8 cellular contexts compared by ENCODE assay signal in the genomic region with DNA sequence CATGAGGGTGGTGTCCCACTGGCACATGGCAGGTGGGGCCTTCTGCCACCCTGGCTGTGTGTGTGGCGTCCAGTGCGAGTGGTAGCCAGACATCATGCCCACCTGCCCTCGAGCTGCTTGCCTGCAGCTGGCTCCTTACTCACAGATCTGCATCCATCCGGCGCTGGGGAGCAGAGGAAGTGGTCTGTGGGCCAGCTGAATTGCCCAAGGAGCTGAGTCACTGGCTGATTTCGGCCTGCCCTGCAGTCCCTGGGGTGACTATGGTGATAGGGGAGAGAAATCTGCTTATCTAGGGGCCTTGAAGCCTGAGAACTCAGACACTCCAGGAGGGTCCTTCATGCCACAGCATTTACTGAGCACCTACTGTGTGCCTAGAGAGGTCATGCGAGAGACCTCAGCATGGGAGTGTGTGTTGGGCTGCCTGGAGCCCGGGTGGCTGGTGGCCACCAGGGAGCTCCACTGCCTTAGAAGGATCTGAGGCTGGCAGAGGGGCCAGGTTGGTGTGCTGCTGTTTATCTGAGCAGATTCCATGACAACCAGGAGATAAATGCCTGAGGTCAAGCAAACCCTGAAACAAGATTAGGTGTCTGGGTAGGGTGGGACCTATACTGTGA. TPM values are rescaled to one million over a fixed set of nuclear protein-coding genes. Genes with fewer than 3 reads are reported as not detected.
A peak's percentile ranks its signal among the peaks of the same experiment; 100 is the strongest.
DNase-seq lines count a peak whose midpoint lies in the region.

No MANE protein-coding gene starts in this region.

- H3K9me3 Mint-ChIP-seq in activated CD4-positive, alpha-beta T cell treated with anti-CD3 and anti-CD28 coated beads, Interleukin-2, amount 10 ng/mL, durations not matched to agents 24 days and 14 days: no peaks in the 10 kb centered on the region

- H3K27ac Mint-ChIP-seq in activated CD4-positive, alpha-beta T cell treated with anti-CD3 and anti-CD28 coated beads, Interleukin-2, amount 10 ng/mL, durations not matched to agents 24 days and 14 days: peak overlapping the region; percentile 96

- H3K27me3 Mint-ChIP-seq in activated CD4-positive, alpha-beta T cell treated with anti-CD3 and anti-CD28 coated beads, Interleukin-2, amount 10 ng/mL, durations not matched to agents 24 days and 14 days: no peaks in the 10 kb centered on the region

- DNase-seq in H7 (peak; percentile 85), MV-4-11 (lab: John Stamatoyannopoulos, UW) (peak; percentile 97), mucosa of gallbladder (ENCODE audit: low spot score) (peak; percentile 69), DMS153 treated with DMSO at 0.1 percent for 48 hours (lab: John Stamatoyannopoulos, UW; ENCODE audit: unreplicated experiment) (no peak)
- DNase-seq in activated CD4-positive, alpha-beta T cell treated with anti-CD3 and anti-CD28 coated beads, Interleukin-2, amount 10 ng/mL, durations not matched to agents 24 days and 14 days: peak; percentile 91
- peak; percentile 51 to 63 (median 55) for DNase-seq in effector memory CD4-positive, alpha-beta T cell

- H3K27me3 ChIP-seq in H7 (ENCODE audit: control insufficient read depth, insufficient read depth, low read length): no peaks in the 10 kb centered on the region; the same call in 1 of the 2 replicates
- H3K27me3 ChIP-seq in effector memory CD4-positive, alpha-beta T cell (replicated peaks; ENCODE audit: control insufficient read depth, insufficient read depth, low read length, poor library complexity, severe bottlenecking): no peaks in the 10 kb centered on the region
- no peaks in the 10 kb centered on the region for H3K27me3 ChIP-seq in thymus (ENCODE audit: control insufficient read depth, insufficient read depth)

- intact Hi-C loops in activated CD4-positive, alpha-beta T cell treated with anti-CD3 and anti-CD28 coated beads, Interleukin-2, amount 10 ng/mL, durations not matched to agents 24 days and 14 days (cut with micrococcal nuclease): loop anchor here (5.0 to 10.0 kb wide), 2 partner anchors 216 to 322 kb away; no protein-coding TSS in a partner anchor

- peaks cover 40% of the 10 kb centered on the region for H3K36me3 Mint-ChIP-seq in activated CD4-positive, alpha-beta T cell treated with anti-CD3 and anti-CD28 coated beads, Interleukin-2, amount 10 ng/mL, durations not matched to agents 24 days and 14 days (ENCODE audit: low read depth)

- peak overlapping the region; percentile 80 for H3K27ac ChIP-seq in effector memory CD4-positive, alpha-beta T cell (ENCODE audit: insufficient read depth, low read length, poor library complexity, severe bottlenecking)
- peak overlapping the region; percentile 92 for H3K27ac ChIP-seq in thymus (ENCODE audit: low read depth)

- peak overlapping the region; percentile 81 for H3K4me3 Mint-ChIP-seq in activated CD4-positive, alpha-beta T cell treated with anti-CD3 and anti-CD28 coated beads, Interleukin-2, amount 10 ng/mL, durations not matched to agents 24 days and 14 days

- H3K4me3 ChIP-seq in GM08714 (ENCODE audit: low read length) (peak overlapping the region; percentile 71; the same call in 1 of the 2 replicates), H7 (ENCODE audit: insufficient read depth, low read depth, low read length) (no peak overlapping the region), thymus (ENCODE audit: low read length) (no peak overlapping the region)
- H3K4me3 ChIP-seq in effector memory CD4-positive, alpha-beta T cell (ENCODE audit: insufficient read depth, low read depth, low read length, poor library complexity, severe bottlenecking): peak overlapping the region; percentile 15

- peaks cover 95% of the 10 kb centered on the region for H3K4me1 ChIP-seq in effector memory CD4-positive, alpha-beta T cell (ENCODE audit: control insufficient read depth, insufficient read depth, low read length, poor library complexity, severe bottlenecking)
- peaks cover 69% of the 10 kb centered on the region for H3K4me1 ChIP-seq in thymus (ENCODE audit: control insufficient read depth, insufficient read depth, low read length)

- H3K36me3 ChIP-seq in H7 (replicated peaks; ENCODE audit: control insufficient read depth, insufficient read depth, low read length) (no peaks in the 10 kb centered on the region), thymus (ENCODE audit: control insufficient read depth, insufficient read depth) (peaks cover 2% of the 10 kb centered on the region)
- H3K36me3 ChIP-seq in effector memory CD4-positive, alpha-beta T cell (ENCODE audit: control insufficient read depth, insufficient read depth, low read length): peaks cover 5% of the 10 kb centered on the region

- peaks cover 92% of the 10 kb centered on the region for H3K4me1 Mint-ChIP-seq in activated CD4-positive, alpha-beta T cell treated with anti-CD3 and anti-CD28 coated beads, Interleukin-2, amount 10 ng/mL, durations not matched to agents 24 days and 14 days

- no peaks in the 10 kb centered on the region for H3K9me3 ChIP-seq in effector memory CD4-positive, alpha-beta T cell (ENCODE audit: control insufficient read depth, low read length)
- no peaks in the 10 kb centered on the region for H3K9me3 ChIP-seq in thymus (ENCODE audit: control insufficient read depth)

- WGBS in thymus: 24% methylated on average over 8 of the region's 8 CpGs

RNA-seq across cellular contexts. Expression of gene SLC22A5, which starts 57.1 kb away (rescaled TPM):
- 0.76 and 1.6 TPM in 2 replicates for total RNA-seq in H7 (2014; rRNA removed; shearing (Covaris generic))
- 4.9 and 5.5 TPM in 2 replicates for total RNA-seq in activated CD4-positive, alpha-beta T cell treated with anti-CD3 and anti-CD28 coated beads, Interleukin-2, amount 10 ng/mL, durations not matched to agents 24 days and 14 days
- 27.0 TPM for total RNA-seq in mucosa of gallbladder
- polyA plus RNA-seq in thymus: 25.4 TPM

Comparison
In these comparisons a context has a peak if more than half of its experiments do, and no peak if none do; other contexts are left out.
1. H3K4me3 ChIP-seq: peak in GM08714 (single experiment) and effector memory CD4-positive, alpha-beta T cell (single experiment); none in H7 (single experiment) and thymus (single experiment).